Comparison of ENCODE assay signal across 14 cellular contexts in genomic region chr7:157703131-157703530, GRCh38.
"Had no signal": no experiment of that assay in that cellular context is flagged by ENCODE, and none has a peak within 500 bp of the region (broad histone marks: within the 10 kb centered on the region; RNA-seq: fewer than 3 reads in every experiment).

No MANE protein-coding gene starts in this region.

- ATAC-seq: activated CD4-positive, alpha-beta T cell treated with anti-CD3 and anti-CD28 coated beads for 36 hours; activated CD8-positive, alpha-beta T cell treated with anti-CD3 and anti-CD28 coated beads for 36 hours; body of pancreas; esophagus mucosa; naive thymus-derived CD4-positive, alpha-beta T cell had no signal

- DNase-seq: activated CD4-positive, alpha-beta T cell treated with anti-CD3 and anti-CD28 coated beads for 36 hours; activated CD8-positive, alpha-beta T cell treated with anti-CD3 and anti-CD28 coated beads for 36 hours; activated naive CD4-positive, alpha-beta T cell treated with anti-CD3 and anti-CD28 coated beads, Interleukin-2, amount 50 U/mL, for 16 hours; amniotic stem cell; body of pancreas; hypothalamus; naive thymus-derived CD4-positive, alpha-beta T cell; occipital lobe; stimulated activated CD4-positive, alpha-beta T cell treated with anti-CD3 and anti-CD28 coated beads, Interleukin-4, amount 100 ng/mL, for 1 hour; T1000 had no signal

- H3K27ac Mint-ChIP-seq: activated CD4-positive, alpha-beta T cell treated with anti-CD3 and anti-CD28 coated beads for 36 hours; activated CD8-positive, alpha-beta T cell treated with anti-CD3 and anti-CD28 coated beads for 36 hours; activated T-helper 1 cell treated with anti-CD3 and anti-CD28 coated beads, Interleukin-12 subunit alpha, Interleukin-12 subunit beta, Interleukin-2, Interleukin-4 antibody, amounts not matched to agents 30 ng/mL and 10 ng/mL and 1 ng/mL, durations not matched to agents 14 hours and 24 hours and 36 hours had no signal

- H3K4me1 ChIP-seq: body of pancreas, stomach, tibial artery had no signal

- H3K36me3 ChIP-seq: stomach, tibial artery had no signal

- H3K27me3 ChIP-seq: body of pancreas had no signal

- H3K9me3 Mint-ChIP-seq: activated CD8-positive, alpha-beta T cell treated with anti-CD3 and anti-CD28 coated beads for 36 hours; activated T-helper 1 cell treated with anti-CD3 and anti-CD28 coated beads, Interleukin-12 subunit alpha, Interleukin-12 subunit beta, Interleukin-2, Interleukin-4 antibody, amounts not matched to agents 30 ng/mL and 10 ng/mL and 1 ng/mL, durations not matched to agents 14 hours and 24 hours and 36 hours had no signal

- H3K27ac ChIP-seq: body of pancreas, stomach, tibial artery had no signal

- H3K4me1 Mint-ChIP-seq: activated CD4-positive, alpha-beta T cell treated with anti-CD3 and anti-CD28 coated beads for 36 hours; naive thymus-derived CD4-positive, alpha-beta T cell had no signal

- H3K9me3 ChIP-seq: body of pancreas, stomach, tibial artery had no signal

- H3K4me3 Mint-ChIP-seq: activated CD4-positive, alpha-beta T cell treated with anti-CD3 and anti-CD28 coated beads for 36 hours; activated CD8-positive, alpha-beta T cell treated with anti-CD3 and anti-CD28 coated beads for 36 hours; activated T-helper 1 cell treated with anti-CD3 and anti-CD28 coated beads, Interleukin-12 subunit alpha, Interleukin-12 subunit beta, Interleukin-2, Interleukin-4 antibody, amounts not matched to agents 30 ng/mL and 10 ng/mL and 1 ng/mL, durations not matched to agents 14 hours and 24 hours and 36 hours; naive thymus-derived CD4-positive, alpha-beta T cell had no signal

- H3K4me3 ChIP-seq: body of pancreas, stomach, tibial artery had no signal
